Comparison of ENCODE assay signal across 16 cellular contexts in genomic region chr22:37503850-37504249, GRCh38. TPM values are rescaled to one million over a fixed set of nuclear protein-coding genes. Genes with fewer than 3 reads are reported as not detected.
DNase-seq lines count a peak whose midpoint lies in the region; ATAC-seq, FAIRE-seq and TF ChIP-seq lines count a peak whose summit lies in the region.
"Had no signal": no experiment of that assay in that cellular context is flagged by ENCODE, and none has a peak within 500 bp of the region (broad histone marks: within the 10 kb centered on the region; RNA-seq: fewer than 3 reads in every experiment).

No MANE protein-coding gene starts in this region.

- no peak for FAIRE-seq in K562 (lab: Jason Lieb, UNC)
- FAIRE-seq: bronchial epithelial cell had no signal

- no peaks in the 10 kb centered on the region for H3K79me2 ChIP-seq in K562 (ENCODE audit: control insufficient read depth, insufficient read depth, low read length)

- no peak for TF ChIP-seq EP300 in K562 (IDR thresholded peaks at IDR 0.05; ENCODE audit: low read length)

- H3K27ac ChIP-seq in heart right ventricle, result peak overlapping the region; percentile 50 to 89 (median 84)
- H3K27ac ChIP-seq in K562 (ENCODE audit: extremely low read depth, low read depth, low read length), result no peak overlapping the region
- H3K27ac ChIP-seq in mucosa of rectum (ENCODE audit: low read depth in 2 of 2, low read length in 2 of 2), result peak overlapping the region; percentile 100
- H3K27ac ChIP-seq in uterus, result peak overlapping the region; percentile 21 to 49
- H3K27ac ChIP-seq: GM23248, KMS-11, SJCRH30 had no signal

- H3K4me3 ChIP-seq in heart right ventricle (no peak overlapping the region), K562 (no peak overlapping the region), mucosa of rectum (ENCODE audit: low read length in 2 of 2) (no peak overlapping the region), uterus (no peak overlapping the region)
- H3K4me3 ChIP-seq: GM23248, SJCRH30 had no signal

- POLR2A ChIA-PET in K562 (lab: Yijun Ruan, JAX), result interaction anchor here (0.5 to 1.0 kb wide), 3 partner anchors 14 to 116 kb away, joined by 3 to 4 read pairs (median 3); partner anchors contain the start of gene CARD10

- no peak for TF ChIP-seq POLR2A in K562 (conservative IDR thresholded peaks at IDR 0.05)
- no peak for TF ChIP-seq POLR2A in uterus (IDR thresholded peaks at IDR 0.05)

- TF ChIP-seq CTCF in heart right ventricle (IDR thresholded peaks at IDR 0.05) (no peak), K562 (IDR thresholded peaks at IDR 0.05 in 2 of 3, conservative IDR thresholded peaks at IDR 0.05 in 1 of 3; ENCODE audit: insufficient read depth in 2 of 3, low read depth in 1 of 3, low read length in 3 of 3) (no peak), uterus (IDR thresholded peaks at IDR 0.05) (no peak)

- BruUV-seq in K562 (replicated peaks; lab: Mats Ljungman, UMichigan), result no TSS peak

- H3K9ac ChIP-seq in K562 (ENCODE audit: insufficient read depth in 1 of 2, low read depth in 2 of 2, low read length in 2 of 2) (no peak overlapping the region; a peak in 1 of 4 replicates), mucosa of rectum (ENCODE audit: low read depth in 1 of 2, low read length in 2 of 2) (peak overlapping the region in 1 of 2 donors; percentile 88)
- H3K9ac ChIP-seq: GM23248, KMS-11 had no signal

- H3K4me2 ChIP-seq in K562 (ENCODE audit: insufficient read depth, low read length), result no peak overlapping the region
- H3K4me2 ChIP-seq: KMS-11 had no signal

- CTCF ChIA-PET in K562 (lab: Yijun Ruan, JAX; ENCODE audit: low intra/inter-chr PET ratio), result no interaction called here

- peaks cover 0 to 14% (median 0%) of the 10 kb centered on the region in 7 donors for H3K27me3 ChIP-seq in heart right ventricle
- H3K27me3 ChIP-seq in K562 (ENCODE audit: control insufficient read depth in 2 of 2, insufficient read depth in 2 of 2, low read length in 2 of 2), result no peaks in the 10 kb centered on the region
- H3K27me3 ChIP-seq in mucosa of rectum (ENCODE audit: control insufficient read depth in 2 of 2, insufficient read depth in 2 of 2, low read length in 2 of 2), result no peaks in the 10 kb centered on the region
- no peaks in the 10 kb centered on the region for H3K27me3 ChIP-seq in uterus
- H3K27me3 ChIP-seq: SJCRH30 had no signal

- H3K9me3 ChIP-seq in heart right ventricle (no peaks in the 10 kb centered on the region), K562 (replicated peaks; ENCODE audit: control insufficient read depth, insufficient read depth, low read depth, low read length) (no peaks in the 10 kb centered on the region), mucosa of rectum (ENCODE audit: control insufficient read depth in 2 of 2, low read length in 2 of 2) (no peaks in the 10 kb centered on the region), uterus (no peaks in the 10 kb centered on the region)
- H3K9me3 ChIP-seq: SJCRH30 had no signal

- TF ChIP-seq RAD21 in K562 (CRISPR knock-in tag; conservative IDR thresholded peaks at IDR 0.05 in 1 of 2, IDR thresholded peaks at IDR 0.05 in 1 of 2), result no peak

- 48% methylated on average over 11 of the region's 11 CpGs for WGBS in heart right ventricle, 2 donors
- WGBS in K562 (ENCODE audit: insufficient coverage, low coverage, missing lambda C conversion rate), result 58% methylated on average over 5 of the region's 11 CpGs

- H3K4me1 ChIP-seq in heart right ventricle (peaks cover 9 to 100% (median 68%) of the 10 kb centered on the region in 9 donors), K562 (replicated peaks in 1 of 2; ENCODE audit: control insufficient read depth in 2 of 2, insufficient read depth in 2 of 2, low read length in 2 of 2) (peaks cover 17 to 41% of the 10 kb centered on the region in 2 experiments), mucosa of rectum (ENCODE audit: control insufficient read depth in 2 of 2, insufficient read depth in 2 of 2, low read length in 2 of 2) (peaks cover 54 to 72% of the 10 kb centered on the region in 2 donors), uterus (no peaks in the 10 kb centered on the region)

- no peak overlapping the region for H2AFZ ChIP-seq in K562 (ENCODE audit: low read depth, low read length)
- H2AFZ ChIP-seq: GM23248 had no signal

- H3K36me3 ChIP-seq in heart right ventricle (peaks cover 0 to 66% (median 4%) of the 10 kb centered on the region in 9 donors), K562 (ENCODE audit: control insufficient read depth, insufficient read depth, low read length) (peaks cover 5% of the 10 kb centered on the region; the same call in 1 of the 3 replicates), mucosa of rectum (ENCODE audit: control insufficient read depth in 2 of 2, insufficient read depth in 2 of 2, low read length in 2 of 2) (peaks cover 23 to 27% of the 10 kb centered on the region in 2 donors), uterus (no peaks in the 10 kb centered on the region)

- ATAC-seq in heart right ventricle (peak in 2 of 8 donors; percentile 13 to 34), left ventricle myocardium superior (no peak), K562 (no peak), GM21723 (IDR thresholded peaks at IDR 0.05; ENCODE audit: unreplicated experiment) (no peak)
- ATAC-seq: effector memory CD8-positive, alpha-beta T cell had no signal

- DNase-seq in heart right ventricle (no peak), left ventricle myocardium superior (no peak), K562 (ENCODE audit: extremely low read depth in 1 of 4, low spot score in 3 of 4) (no peak), uterus (peak in 1 of 2 donors; percentile 50), NCI-H524 treated with DMSO at 0.1 percent for 48 hours (lab: John Stamatoyannopoulos, UW) (no peak), NCI-H2227 (lab: John Stamatoyannopoulos, UW; ENCODE audit: unreplicated experiment) (no peak)
- DNase-seq: activated naive CD4-positive, alpha-beta T cell; effector memory CD8-positive, alpha-beta T cell; GM23248; NCI-H187; NCI-H82; SJCRH30 had no signal

- H3K9me1 ChIP-seq in K562 (ENCODE audit: control insufficient read depth, insufficient read depth, low read length), result no peaks in the 10 kb centered on the region

- in situ Hi-C loops in K562 (cut with MboI), result no loop called here

- intact Hi-C loops in heart right ventricle (cut with DNase I) (no loop called here), left ventricle myocardium superior (cut with micrococcal nuclease) (no loop called here), K562 (cut with micrococcal nuclease) (no loop called here), uterus (cut with DNase I; ENCODE audit: low total_unique reads) (no loop called here)

- no peaks in the 10 kb centered on the region for H4K20me1 ChIP-seq in K562 (replicated peaks; ENCODE audit: control insufficient read depth, insufficient read depth, low read length)

RNA-seq across cellular contexts. Expression of gene CARD10, which starts 15.4 kb away (rescaled TPM):
- total RNA-seq in heart right ventricle, result 10 to 100 TPM in 3 of 10 donors, 1 to 10 TPM in 7; 7.4 to 12.9 (median 8.5) TPM
- polyA plus RNA-seq in heart right ventricle, result 10 to 100 TPM; 14.0 to 14.8 TPM
- total RNA-seq in left ventricle myocardium superior, result 10.0 TPM
- 5.4 and 20.1 TPM in 2 replicates for total RNA-seq in K562 (2011; cell fraction: chromatin; rRNA removed; ENCODE audit: low replicate concordance)
- 9.2 and 11.7 TPM in 2 replicates for total RNA-seq in K562 (2011; cell fraction: nucleolus; rRNA removed)
- total RNA-seq in K562 (2011; cell fraction: nucleoplasm; rRNA removed), result 6.9 and 8.3 TPM in 2 replicates
- total RNA-seq in K562 (2014; rRNA removed), result 4.2 and 4.4 TPM in 2 replicates
- 0.57 and 0.84 TPM in 2 replicates for total RNA-seq in K562 (2014; rRNA removed; fragmentation: Illumina TruSeq; extraction: Trizol)
- total RNA-seq in K562 (2015; rRNA removed; fragmentation: Illumina TruSeq; extraction: Trizol), result 1.6 TPM in 2 replicates
- total RNA-seq in K562 (2021), result 4.6 and 5.8 TPM in 2 replicates
- polyA plus RNA-seq in K562 (2011; rRNA removed), result 3.0 and 4.2 TPM in 2 replicates
- 4.8 and 9.8 TPM in 2 replicates for polyA plus RNA-seq in K562 (2011; cell fraction: cytosol; rRNA removed)
- 14.1 and 18.7 TPM in 2 replicates for polyA plus RNA-seq in K562 (2011; cell fraction: nucleus; rRNA removed)
- polyA plus RNA-seq in K562 (2012), result 2.4 and 4.6 TPM in 2 replicates
- 1.5 and 3.2 TPM in 2 replicates for polyA plus RNA-seq in K562 (2014; fragmentation: Illumina TruSeq; extraction: Trizol)
- under 1 TPM; 0.13 to 0.20 TPM for polyA plus RNA-seq in K562 (2014; fragmentation: Nextera tagmentation; extraction: Ambion mirVana)
- 3.6 and 5.8 TPM in 2 replicates for polyA plus RNA-seq in K562 (2014; rRNA removed)
- polyA minus RNA-seq in K562 (2011; rRNA and poly(A)+ RNA removed), result 1.2 and 1.3 TPM in 2 replicates
- 5.9 TPM in 2 replicates for polyA minus RNA-seq in K562 (2011; cell fraction: cytosol; rRNA and poly(A)+ RNA removed)
- 4.6 and 4.7 TPM in 2 replicates for polyA minus RNA-seq in K562 (2011; cell fraction: nucleus; rRNA and poly(A)+ RNA removed)
- total RNA-seq in uterus, result 10 to 100 TPM in 2 of 4 donors, 1 to 10 TPM in 2; 4.6 to 23.4 (median 10.2) TPM

RNA-seq across cellular contexts. Expression of gene MFNG, which starts 17.7 kb away (rescaled TPM):
- total RNA-seq in heart right ventricle (10 to 100 TPM in 4 of 10 donors, 1 to 10 TPM in 6; 5.1 to 19.4 (median 8.5) TPM), left ventricle myocardium superior (13.9 TPM), K562 (2014; rRNA removed) (0.53 and 0.54 TPM in 2 replicates), K562 (2014; rRNA removed; fragmentation: Illumina TruSeq; extraction: Trizol) (0.32 TPM in 1 of 2 replicates, not detected in the other), K562 (2015; rRNA removed; fragmentation: Illumina TruSeq; extraction: Trizol) (0.26 TPM in 1 of 2 replicates, not detected in the other), K562 (2021) (0.73 and 0.89 TPM in 2 replicates), uterus (10 to 100 TPM in 3 of 4 donors, 1 to 10 TPM in 1; 7.6 to 71.2 (median 28.7) TPM)
- polyA plus RNA-seq in heart right ventricle (10 to 100 TPM in 1 of 2 donors, 1 to 10 TPM in 1; 8.9 to 15.8 TPM), K562 (2011; rRNA removed) (0.08 and 0.38 TPM in 2 replicates), K562 (2014; fragmentation: Illumina TruSeq; extraction: Trizol) (0.14 and 0.16 TPM in 2 replicates), K562 (2014; fragmentation: Nextera tagmentation; extraction: Ambion mirVana) (not detected), K562 (2014; rRNA removed) (0.13 and 0.20 TPM in 2 replicates)
- total RNA-seq in K562 (2011; cell fraction: chromatin; rRNA removed; ENCODE audit: low replicate concordance), result 0.83 TPM in 1 of 2 replicates, not detected in the other
- total RNA-seq in K562 (2011; cell fraction: nucleolus; rRNA removed), result not detected in 2 replicates
- not detected in 2 replicates for total RNA-seq in K562 (2011; cell fraction: nucleoplasm; rRNA removed)
- 0.18 and 1.2 TPM in 2 replicates for polyA plus RNA-seq in K562 (2011; cell fraction: cytosol; rRNA removed)
- polyA plus RNA-seq in K562 (2011; cell fraction: nucleus; rRNA removed), result 0.10 and 1.6 TPM in 2 replicates
- 0.10 and 0.86 TPM in 2 replicates for polyA plus RNA-seq in K562 (2012)
- polyA minus RNA-seq in K562 (2011; rRNA and poly(A)+ RNA removed), result 0.49 TPM in 1 of 2 replicates, not detected in the other
- not detected in 2 replicates for polyA minus RNA-seq in K562 (2011; cell fraction: cytosol; rRNA and poly(A)+ RNA removed)
- not detected in 2 replicates for polyA minus RNA-seq in K562 (2011; cell fraction: nucleus; rRNA and poly(A)+ RNA removed)
- total RNA-seq: GM23248 had no signal
- polyA plus RNA-seq: GM23248 had no signal

RNA-seq across cellular contexts. Expression of gene CDC42EP1, which starts 56.4 kb away (rescaled TPM):
- total RNA-seq in heart right ventricle (10 to 100 TPM; 10.6 to 48.3 (median 16.2) TPM), left ventricle myocardium superior (14.6 TPM), K562 (2014; rRNA removed) (29.0 and 41.6 TPM in 2 replicates), K562 (2014; rRNA removed; fragmentation: Illumina TruSeq; extraction: Trizol) (2.7 and 3.2 TPM in 2 replicates), K562 (2015; rRNA removed; fragmentation: Illumina TruSeq; extraction: Trizol) (7.3 and 8.3 TPM in 2 replicates), K562 (2021) (62.8 and 70.2 TPM in 2 replicates), uterus (100 to 1,000 TPM in 1 of 4 donors, 10 to 100 TPM in 3; 10.6 to 101 (median 16.5) TPM)
- polyA plus RNA-seq in heart right ventricle (10 to 100 TPM; 12.6 to 19.7 TPM), K562 (2011; rRNA removed) (4.0 and 13.8 TPM in 2 replicates), K562 (2014; fragmentation: Illumina TruSeq; extraction: Trizol) (18.4 and 49.9 TPM in 2 replicates), K562 (2014; fragmentation: Nextera tagmentation; extraction: Ambion mirVana) (under 1 TPM; 0.67 to 0.69 TPM), K562 (2014; rRNA removed) (22.5 and 28.1 TPM in 2 replicates)
- 7.9 and 25.6 TPM in 2 replicates for total RNA-seq in K562 (2011; cell fraction: chromatin; rRNA removed; ENCODE audit: low replicate concordance)
- total RNA-seq in K562 (2011; cell fraction: nucleolus; rRNA removed), result 22.5 and 24.0 TPM in 2 replicates
- total RNA-seq in K562 (2011; cell fraction: nucleoplasm; rRNA removed), result 13.4 and 14.2 TPM in 2 replicates
- polyA plus RNA-seq in K562 (2011; cell fraction: cytosol; rRNA removed), result 6.0 and 18.2 TPM in 2 replicates
- polyA plus RNA-seq in K562 (2011; cell fraction: nucleus; rRNA removed), result 9.9 and 15.1 TPM in 2 replicates
- 24.9 and 50.5 TPM in 2 replicates for polyA plus RNA-seq in K562 (2012)
- 1.9 and 2.3 TPM in 2 replicates for polyA minus RNA-seq in K562 (2011; rRNA and poly(A)+ RNA removed)
- polyA minus RNA-seq in K562 (2011; cell fraction: cytosol; rRNA and poly(A)+ RNA removed), result 12.7 and 21.9 TPM in 2 replicates
- 10.2 and 10.6 TPM in 2 replicates for polyA minus RNA-seq in K562 (2011; cell fraction: nucleus; rRNA and poly(A)+ RNA removed)
